ENCODE assay signal across 23 cellular contexts in the genomic region with DNA sequence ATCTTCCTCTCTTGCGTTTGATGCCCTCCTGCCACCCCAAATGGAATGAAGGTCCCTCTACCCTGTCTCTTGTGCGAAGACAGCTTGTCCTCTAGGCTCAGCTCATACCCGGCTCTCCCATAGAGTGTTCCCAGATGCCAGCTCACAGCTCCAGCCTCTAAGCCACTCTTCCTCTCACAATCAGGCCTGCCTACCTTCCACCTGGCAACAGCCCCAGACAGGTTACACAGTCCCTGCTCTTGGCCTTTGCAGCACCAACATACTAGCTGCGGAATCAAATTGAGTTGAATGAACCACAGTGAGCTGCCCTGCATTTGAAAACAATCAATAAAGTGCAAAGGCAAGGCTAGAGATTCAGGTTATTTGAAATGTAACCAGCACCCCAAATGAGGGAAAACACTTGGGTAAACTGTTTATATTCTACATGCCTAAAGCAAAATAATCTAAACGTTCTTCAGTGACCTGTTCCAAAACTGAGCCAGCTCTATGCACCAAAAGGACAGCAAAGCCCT.
DNase-seq lines count a peak whose midpoint lies in the region; ATAC-seq and TF ChIP-seq lines count a peak whose summit lies in the region.
"Had no signal": no experiment of that assay in that cellular context is flagged by ENCODE, and none has a peak within 500 bp of the region (broad histone marks: within the 10 kb centered on the region; RNA-seq: fewer than 3 reads in every experiment).

No MANE protein-coding gene starts in this region.

- H4K20me1 ChIP-seq in H9 (ENCODE audit: control insufficient read depth, insufficient read depth, insufficient read length), result no peaks in the 10 kb centered on the region
- H4K20me1 ChIP-seq: BLaER1 treated with 17β-estradiol and CSF1 and Interleukin-3, amounts not matched to agents 10 nM and 100 nM had no signal

- no peak overlapping the region for H3K4ac ChIP-seq in H9 (ENCODE audit: low read depth, low read length)

- H3K27ac Mint-ChIP-seq in H9, result peak overlapping the region in 2 of 3 experiments; percentile 25 to 63; a peak in 2 of 7 replicates
- H3K27ac Mint-ChIP-seq in memory B cell, result peak overlapping the region; percentile 9
- H3K27ac Mint-ChIP-seq: CD14-positive monocyte; CD4-positive, alpha-beta T cell; CD8-positive, alpha-beta memory T cell had no signal

- H2BK20ac ChIP-seq in H9 (ENCODE audit: low read depth, low read length, poor library complexity, severe bottlenecking), result no peak overlapping the region

- no peak overlapping the region for H2BK15ac ChIP-seq in H9 (ENCODE audit: low read depth, low read length)

- H2BK5ac ChIP-seq in H9 (ENCODE audit: insufficient read length, low read length), result no peak overlapping the region

- ATAC-seq in body of pancreas, result peak; percentile 72
- ATAC-seq in left lobe of liver, result peak; percentile 97
- ATAC-seq in memory B cell (ENCODE audit: low read depth), result no peak
- ATAC-seq: A549, HCT116 had no signal

- H3K9me3 Mint-ChIP-seq in H9, result no peaks in the 10 kb centered on the region
- no peaks in the 10 kb centered on the region for H3K9me3 Mint-ChIP-seq in memory B cell
- H3K9me3 Mint-ChIP-seq: CD4-positive, alpha-beta T cell had no signal

- TF ChIP-seq CTCF in H9 (conservative IDR thresholded peaks at IDR 0.05) (no peak), body of pancreas (IDR thresholded peaks at IDR 0.05) (no peak)

- H2BK12ac ChIP-seq in H9 (ENCODE audit: insufficient read length, low read depth, low read length), result no peak overlapping the region

- no CpG with 5 or more reads among the region's 5 CpGs for whole genome bisulfite sequencing in H9 (ENCODE audit: extremely low coverage, insufficient read length, low lambda C conversion rate)
- WGBS in body of pancreas, 2 donors, result 49 to 59% methylated on average over 5 of the region's 5 CpGs

- H3K18ac ChIP-seq in H9 (ENCODE audit: insufficient read length, low read depth, low read length), result no peak overlapping the region

- H3K79me1 ChIP-seq in H9 (ENCODE audit: insufficient read depth, low read depth, low read length, poor library complexity, severe bottlenecking), result no peaks in the 10 kb centered on the region

- H3K9ac ChIP-seq in H9 (ENCODE audit: extremely low read depth, insufficient read length, low read length), result no peak overlapping the region
- H3K9ac ChIP-seq: BLaER1 treated with 17β-estradiol and CSF1 and Interleukin-3, amounts not matched to agents 10 nM and 100 nM had no signal

- H3K36me3 Mint-ChIP-seq in H9 (ENCODE audit: insufficient read depth in 1 of 3, low read depth in 3 of 3) (peaks cover 3 to 8% (median 4%) of the 10 kb centered on the region in 3 experiments; a peak in 4 of 7 replicates), memory B cell (peaks cover 30% of the 10 kb centered on the region)
- H3K36me3 Mint-ChIP-seq: CD14-positive monocyte had no signal

- H3K4me1 ChIP-seq in H9 (ENCODE audit: insufficient read depth, low read length) (no peaks in the 10 kb centered on the region; the same call in 1 of the 2 replicates), body of pancreas (no peaks in the 10 kb centered on the region)
- H3K4me1 ChIP-seq: A549; BE2C; BLaER1 treated with 17β-estradiol and CSF1 and Interleukin-3, amounts not matched to agents 10 nM and 100 nM had no signal

- no peak overlapping the region for H3K4me2 ChIP-seq in H9 (ENCODE audit: insufficient read depth, insufficient read length, low read length)
- H3K4me2 ChIP-seq: A549; BLaER1 treated with 17β-estradiol and CSF1 and Interleukin-3, amounts not matched to agents 10 nM and 100 nM had no signal

- H2AFZ ChIP-seq in H9 (ENCODE audit: low read length), result no peak overlapping the region

- H3K56ac ChIP-seq in H9 (ENCODE audit: insufficient read length, low read depth, low read length), result no peak overlapping the region

- H3K79me2 ChIP-seq in H9 (ENCODE audit: insufficient read depth, low read length), result no peaks in the 10 kb centered on the region

- no peak overlapping the region for H3K14ac ChIP-seq in H9 (ENCODE audit: insufficient read depth, low read length)

- H3K27me3 ChIP-seq in H9 (ENCODE audit: insufficient read depth, low read length) (no peaks in the 10 kb centered on the region), body of pancreas (no peaks in the 10 kb centered on the region)
- H3K27me3 ChIP-seq: BLaER1 treated with 17β-estradiol and CSF1 and Interleukin-3, amounts not matched to agents 10 nM and 100 nM had no signal

- no peak overlapping the region for H3K23ac ChIP-seq in H9 (ENCODE audit: insufficient read length, low read depth, low read length)

- H3K36me3 ChIP-seq in body of pancreas (replicated peaks in 1 of 2; ENCODE audit: insufficient read depth in 1 of 2, low read depth in 2 of 2), result no peaks in the 10 kb centered on the region
- H3K36me3 ChIP-seq: BE2C; BLaER1 treated with 17β-estradiol and CSF1 and Interleukin-3, amounts not matched to agents 10 nM and 100 nM had no signal

- H2AK5ac ChIP-seq in H9 (ENCODE audit: insufficient read length, low read length), result no peak overlapping the region

- H3K27me3 Mint-ChIP-seq in H9 (ENCODE audit: low read depth), result no peaks in the 10 kb centered on the region
- H3K27me3 Mint-ChIP-seq in memory B cell, result no peaks in the 10 kb centered on the region

- no peak overlapping the region for H4K8ac ChIP-seq in H9 (replicated peaks; ENCODE audit: insufficient read length, low read depth, low read length)

- H3K23me2 ChIP-seq in H9 (ENCODE audit: insufficient read length, low read depth, low read length, poor library complexity, severe bottlenecking), result no peaks in the 10 kb centered on the region

- intact Hi-C loops in body of pancreas (cut with DNase I), result no loop called here

- H3K27ac ChIP-seq in H9 (ENCODE audit: insufficient read length, low read depth, low read length) (no peak overlapping the region), body of pancreas (peak overlapping the region in 1 of 4 donors; percentile 41)
- H3K27ac ChIP-seq: A549; BLaER1 treated with 17β-estradiol and CSF1 and Interleukin-3, amounts not matched to agents 10 nM and 100 nM had no signal

- H3K9me3 ChIP-seq in H9 (ENCODE audit: control insufficient read depth, low read depth, low read length) (no peaks in the 10 kb centered on the region), body of pancreas (no peaks in the 10 kb centered on the region)
- H3K9me3 ChIP-seq: A549; BE2C; BLaER1 treated with 17β-estradiol and CSF1 and Interleukin-3, amounts not matched to agents 10 nM and 100 nM had no signal

- no peak overlapping the region for H3K4me3 Mint-ChIP-seq in H9
- H3K4me3 Mint-ChIP-seq in memory B cell, result no peak overlapping the region
- H3K4me3 Mint-ChIP-seq: CD14-positive monocyte; CD4-positive, alpha-beta T cell; CD8-positive, alpha-beta memory T cell had no signal

- no peak overlapping the region for H3T11ph ChIP-seq in H9 (ENCODE audit: low read length)

- no peak overlapping the region for H3K4me3 ChIP-seq in body of pancreas
- H3K4me3 ChIP-seq: A549; BLaER1 treated with 17β-estradiol and CSF1 and Interleukin-3, amounts not matched to agents 10 nM and 100 nM had no signal

- no peak for TF ChIP-seq POLR2A in body of pancreas (IDR thresholded peaks at IDR 0.05)

- no peak overlapping the region for H4K91ac ChIP-seq in H9 (ENCODE audit: insufficient read length, low read depth, low read length)

- H2BK120ac ChIP-seq in H9 (ENCODE audit: low read depth, low read length, poor library complexity, severe bottlenecking), result no peak overlapping the region

- DNase-seq in H9 (no peak), body of pancreas (peak; percentile 47 to 80 (median 61)), left lobe of liver (ENCODE audit: low spot score) (peak; percentile 67), memory B cell (ENCODE audit: low spot score in 2 of 2) (no peak), cerebellar cortex (ENCODE audit: low spot score) (no peak), GOT3 (lab: John Stamatoyannopoulos, UW) (no peak), DMS153 treated with DMSO at 0.1 percent for 48 hours (lab: John Stamatoyannopoulos, UW; ENCODE audit: unreplicated experiment) (no peak)
- no peak for DNase-seq in activated naive CD4-positive, alpha-beta T cell treated with Interleukin-2 at 50 U/mL for 16 hours
- DNase-seq: 8988T; ACHN; AML-193; BE2C; CD4-positive, alpha-beta T cell; CD8-positive, alpha-beta memory T cell; DMS 273 treated with DMSO at 0.1 percent for 48 hours; DMS53; DMS79 treated with DMSO at 0.1 percent for 48 hours; GF-D8; H7 had no signal

- H3K4me1 Mint-ChIP-seq in H9, result peaks cover under 1 to 7% of the 10 kb centered on the region in 2 experiments; a peak in 3 of 4 replicates
- peaks cover 4% of the 10 kb centered on the region for H3K4me1 Mint-ChIP-seq in memory B cell
- H3K4me1 Mint-ChIP-seq: CD14-positive monocyte; CD8-positive, alpha-beta memory T cell had no signal

- H4K5ac ChIP-seq in H9 (ENCODE audit: insufficient read length, low read depth, low read length), result no peak overlapping the region

Comparison
In these comparisons a context has a peak if more than half of its experiments do, and no peak if none do; other contexts are left out.
1. DNase-seq: peak in body of pancreas (4 of 4) and left lobe of liver (single experiment); none in H9 (single experiment), memory B cell (0 of 2), cerebellar cortex (single experiment), GOT3 (single experiment), DMS153 treated with DMSO at 0.1 percent for 48 hours (single experiment) and activated naive CD4-positive, alpha-beta T cell treated with Interleukin-2 at 50 U/mL for 16 hours (single experiment).